ENCODE assay signal across 8 cellular contexts in genomic region chr12:48851883-48852733, GRCh38. TPM values are rescaled to one million over a fixed set of nuclear protein-coding genes. Genes with fewer than 3 reads are reported as not detected.
DNase-seq lines count a peak whose midpoint lies in the region; ATAC-seq and TF ChIP-seq lines count a peak whose summit lies in the region.

Gene DDX23 (minus strand): TSS chr12:48852163. CDS start chr12:48845782, 6,381 bp downstream.

- H3K9me3 ChIP-seq in gastroesophageal sphincter, result no peaks in the 10 kb centered on the region

- H3K27me3 Mint-ChIP-seq in activated naive CD4-positive, alpha-beta T cell treated with anti-CD3 and anti-CD28 coated beads for 36 hours (ENCODE audit: low read depth), result no peaks in the 10 kb centered on the region

- H3K27ac Mint-ChIP-seq in activated naive CD4-positive, alpha-beta T cell treated with anti-CD3 and anti-CD28 coated beads for 36 hours, result peak within 1 kb of the TSS; percentile 98

- H3K4me3 ChIP-seq in HFF-Myc (replicated peaks; ENCODE audit: low read depth, low read length) (peak within 1 kb of the TSS; percentile 97), gastroesophageal sphincter (peak within 1 kb of the TSS; percentile 49 to 91)

- CTCF ChIA-PET in activated naive CD4-positive, alpha-beta T cell treated with anti-CD3 and anti-CD28 coated beads for 36 hours (lab: Charles Lee), result interaction anchor here (0.7 to 9.6 kb wide), 34 partner anchors 8 to 246 kb away, joined by 3 to 275 read pairs (median 6); partner anchors contain the start of genes ARF3, CACNB3, FKBP11 and RND1

- H3K4me1 ChIP-seq in gastroesophageal sphincter, result peaks cover 0 to 51% (median 14%) of the 10 kb centered on the region in 3 donors

- ATAC-seq in gastroesophageal sphincter, result peak; percentile 99

- H3K9me3 Mint-ChIP-seq in activated naive CD4-positive, alpha-beta T cell treated with anti-CD3 and anti-CD28 coated beads for 36 hours, result no peaks in the 10 kb centered on the region

- peak in 1 of 2 donors; percentile 38 for TF ChIP-seq POLR2A in gastroesophageal sphincter (IDR thresholded peaks at IDR 0.05)

- H3K4me3 Mint-ChIP-seq in activated naive CD4-positive, alpha-beta T cell treated with anti-CD3 and anti-CD28 coated beads for 36 hours, result peak within 1 kb of the TSS; percentile 94

- H3K36me3 Mint-ChIP-seq in activated naive CD4-positive, alpha-beta T cell treated with anti-CD3 and anti-CD28 coated beads for 36 hours (ENCODE audit: low read depth), result peaks cover 30% of the 10 kb centered on the region

- peak within 1 kb of the TSS; percentile 25 to 92 (median 88) for H3K27ac ChIP-seq in gastroesophageal sphincter

- H3K27me3 ChIP-seq in gastroesophageal sphincter, result no peaks in the 10 kb centered on the region

- TF ChIP-seq CTCF in HFF-Myc (IDR thresholded peaks at IDR 0.05; ENCODE audit: low read depth, low read length, missing control alignments) (no peak), gastroesophageal sphincter (IDR thresholded peaks at IDR 0.05) (peak in 1 of 4 experiments; percentile 18)

- DNase-seq in GM03348 (ENCODE audit: low spot score), result peak; percentile 99
- peak; percentile 91 for DNase-seq in HFF-Myc (ENCODE audit: extremely low read depth, low read depth)
- DNase-seq in NAMALWA (ENCODE audit: low spot score), result peak; percentile 96
- peak; percentile 96 for DNase-seq in SK-N-DZ (ENCODE audit: low spot score)
- peak; percentile 97 for DNase-seq in activated naive CD4-positive, alpha-beta T cell treated with anti-CD3 and anti-CD28 coated beads for 36 hours
- DNase-seq in non-pigmented ciliary epithelial cell (ENCODE audit: low read depth), result peak; percentile 89
- DNase-seq in superior temporal gyrus (ENCODE audit: extremely low spot score), result peak; percentile 97

- intact Hi-C loops in activated naive CD4-positive, alpha-beta T cell treated with anti-CD3 and anti-CD28 coated beads for 36 hours (cut with micrococcal nuclease), result loop anchor here (1.0 to 5.0 kb wide), 15 partner anchors 14 to 335 kb away; partner anchors contain the start of genes ARF3, CACNB3, CCNT1 and KANSL2

- TF ChIP-seq EP300 in gastroesophageal sphincter (IDR thresholded peaks at IDR 0.05), result no peak

- H3K36me3 ChIP-seq in gastroesophageal sphincter, result peaks cover 0 to 19% of the 10 kb centered on the region in 2 donors

- H3K4me1 Mint-ChIP-seq in activated naive CD4-positive, alpha-beta T cell treated with anti-CD3 and anti-CD28 coated beads for 36 hours (ENCODE audit: low read depth), result peaks cover 28% of the 10 kb centered on the region

- 2 to 6% methylated on average over 7 to 9 of the region's 53 CpGs for WGBS in gastroesophageal sphincter (ENCODE audit: low coverage in 1 of 2), 2 donors

RNA-seq across cellular contexts. Expression of gene DDX23, which starts in this region (rescaled TPM):
- polyA plus RNA-seq in SK-N-DZ (2014; cell fraction: cytosol; rRNA removed), result 127 and 137 TPM in 2 replicates
- 264 and 274 TPM in 2 replicates for polyA plus RNA-seq in SK-N-DZ (2014; cell fraction: nucleus; rRNA removed)
- total RNA-seq in activated naive CD4-positive, alpha-beta T cell treated with anti-CD3 and anti-CD28 coated beads for 36 hours, result 100 to 1,000 TPM; 115 to 125 TPM
- 10 to 100 TPM; 66.8 to 85.8 (median 73.0) TPM for total RNA-seq in gastroesophageal sphincter

Comparison
In these comparisons a context has a peak if more than half of its experiments do, and no peak if none do; other contexts are left out.
1. Peak in every context shown above with its lines: DNase-seq, ATAC-seq, H3K4me3 ChIP-seq and H3K27ac ChIP-seq.